In genomic region chr2:4585057-4585635, GRCh38 we compare ENCODE assay signal across 29 cellular contexts.
"Had no signal": no experiment of that assay in that cellular context is flagged by ENCODE, and none has a peak within 500 bp of the region (broad histone marks: within the 10 kb centered on the region; RNA-seq: fewer than 3 reads in every experiment).

No MANE protein-coding gene starts in this region.

- H3K4me3 ChIP-seq: stomach, suprapubic skin, testis, thoracic aorta, thyroid gland, tibial artery, tibial nerve, transverse colon, upper lobe of left lung, upper lobe of right lung, uterus, vagina had no signal

- FAIRE-seq: urothelium cell line had no signal

- H3K9me3 ChIP-seq: suprapubic skin, testis, thoracic aorta, thyroid gland, tibial artery, tibial nerve, upper lobe of left lung, upper lobe of right lung, uterus, vagina had no signal

- H3K4me1 ChIP-seq: stomach, suprapubic skin, testis, thyroid gland, tibial artery, tibial nerve, transverse colon, upper lobe of left lung, upper lobe of right lung, uterus, vagina had no signal

- H3K27ac ChIP-seq: stomach, suprapubic skin, testis, thoracic aorta, thyroid gland, tibial artery, tibial nerve, transverse colon, upper lobe of left lung, upper lobe of right lung, uterus, vagina had no signal

- H3K27me3 ChIP-seq: stomach, suprapubic skin, testis, thyroid gland, tibial artery, tibial nerve, transverse colon, upper lobe of left lung, upper lobe of right lung, uterus, vagina had no signal

- H3K27ac Mint-ChIP-seq: stimulated activated effector memory CD8-positive, alpha-beta T cell treated with anti-CD3 and anti-CD28 coated beads, Interleukin-12 subunit alpha, Interleukin-12 subunit beta, amount 100 ng/mL, for 72 hours; stimulated activated memory B cell treated with anti-CD40 and anti-IgM and Interleukin-4, amounts not matched to agents 10 μg/mL and 1 μg/mL and 100 μg/mL, for 72 hours; stimulated activated naive B cell treated with anti-CD40 and anti-IgM and Interleukin-4, amounts not matched to agents 10 μg/mL and 1 μg/mL and 100 μg/mL, for 72 hours; stimulated activated naive CD8-positive, alpha-beta T cell treated with anti-CD3 and anti-CD28 coated beads, Interleukin-15, amount 100 ng/mL, for 72 hours; stimulated activated naive CD8-positive, alpha-beta T cell treated with anti-CD3 and anti-CD28 coated beads, Interleukin-15, Interleukin-2, amounts not matched to agents 100 ng/mL and 50 ng/mL, for 24 hours; type B pancreatic cell had no signal

- H3K4me1 Mint-ChIP-seq: stimulated activated effector memory CD8-positive, alpha-beta T cell treated with anti-CD3 and anti-CD28 coated beads, Interleukin-12 subunit alpha, Interleukin-12 subunit beta, amount 100 ng/mL, for 72 hours; stimulated activated memory B cell treated with anti-CD40 and anti-IgM and Interleukin-4, amounts not matched to agents 10 μg/mL and 1 μg/mL and 100 μg/mL, for 72 hours; stimulated activated naive B cell treated with anti-CD40 and anti-IgM and Interleukin-4, amounts not matched to agents 10 μg/mL and 1 μg/mL and 100 μg/mL, for 72 hours; stimulated activated naive CD8-positive, alpha-beta T cell treated with anti-CD3 and anti-CD28 coated beads, Interleukin-15, amount 100 ng/mL, for 72 hours had no signal

- H3K4me3 Mint-ChIP-seq: stimulated activated effector memory CD8-positive, alpha-beta T cell treated with anti-CD3 and anti-CD28 coated beads, Interleukin-12 subunit alpha, Interleukin-12 subunit beta, amount 100 ng/mL, for 72 hours; stimulated activated memory B cell treated with anti-CD40 and anti-IgM and Interleukin-4, amounts not matched to agents 10 μg/mL and 1 μg/mL and 100 μg/mL, for 72 hours; stimulated activated naive B cell treated with anti-CD40 and anti-IgM and Interleukin-4, amounts not matched to agents 10 μg/mL and 1 μg/mL and 100 μg/mL, for 72 hours; stimulated activated naive CD8-positive, alpha-beta T cell treated with anti-CD3 and anti-CD28 coated beads, Interleukin-15, amount 100 ng/mL, for 72 hours; stimulated activated naive CD8-positive, alpha-beta T cell treated with anti-CD3 and anti-CD28 coated beads, Interleukin-15, Interleukin-2, amounts not matched to agents 100 ng/mL and 50 ng/mL, for 24 hours; type B pancreatic cell had no signal

- H3K36me3 Mint-ChIP-seq: stimulated activated effector memory CD8-positive, alpha-beta T cell treated with anti-CD3 and anti-CD28 coated beads, Interleukin-12 subunit alpha, Interleukin-12 subunit beta, amount 100 ng/mL, for 72 hours; stimulated activated memory B cell treated with anti-CD40 and anti-IgM and Interleukin-4, amounts not matched to agents 10 μg/mL and 1 μg/mL and 100 μg/mL, for 72 hours; stimulated activated naive B cell treated with anti-CD40 and anti-IgM and Interleukin-4, amounts not matched to agents 10 μg/mL and 1 μg/mL and 100 μg/mL, for 72 hours; type B pancreatic cell had no signal

- DNase-seq: stimulated activated CD4-positive, alpha-beta T cell treated with anti-CD3 and anti-CD28 coated beads, Interleukin-2, amount 100 ng/mL, for 48 hours; stimulated activated CD4-positive, alpha-beta T cell treated with anti-CD3 and anti-CD28 coated beads, Interleukin-4, amount 100 ng/mL, for 1 hour; stimulated activated CD4-positive, alpha-beta T cell treated with anti-CD3 and anti-CD28 coated beads, Interleukin-4, amount 100 ng/mL, for 24 hours; stimulated activated CD4-positive, alpha-beta T cell treated with anti-CD3 and anti-CD28 coated beads, Interleukin-4, amount 100 ng/mL, for 4 hours; stimulated activated CD8-positive, alpha-beta memory T cell treated with anti-CD3 and anti-CD28 coated beads, Interleukin-4, amount 100 ng/mL, for 48 hours; stimulated activated naive B cell treated with anti-CD40 and anti-IgM and Interleukin-4, amounts not matched to agents 10 μg/mL and 1 μg/mL and 100 μg/mL, for 72 hours; stimulated activated naive CD4-positive, alpha-beta T cell; stimulated activated naive CD4-positive, alpha-beta T cell treated with Interleukin-2 at 50 U/mL for 16 hours; stimulated activated naive CD8-positive, alpha-beta T cell treated with anti-CD3 and anti-CD28 coated beads, Interleukin-15, amount 100 ng/mL, for 72 hours; stimulated activated naive CD8-positive, alpha-beta T cell treated with anti-CD3 and anti-CD28 coated beads, Interleukin-15, Interleukin-2, amounts not matched to agents 100 U/mL and 50 U/mL, for 24 hours; stomach; substantia nigra; testis; thyroid gland; tibial artery; transverse colon; trophoblast cell; upper lobe of left lung; upper lobe of right lung; uterus had no signal

- H3K36me3 ChIP-seq: stomach, suprapubic skin, thoracic aorta, thyroid gland, tibial artery, tibial nerve, transverse colon, upper lobe of left lung, upper lobe of right lung, uterus, vagina had no signal

- H3K9me3 Mint-ChIP-seq: stimulated activated naive CD8-positive, alpha-beta T cell treated with anti-CD3 and anti-CD28 coated beads, Interleukin-15, Interleukin-2, amounts not matched to agents 100 ng/mL and 50 ng/mL, for 24 hours had no signal

- H3K27me3 Mint-ChIP-seq: stimulated activated memory B cell treated with anti-CD40 and anti-IgM and Interleukin-4, amounts not matched to agents 10 μg/mL and 1 μg/mL and 100 μg/mL, for 72 hours; stimulated activated naive B cell treated with anti-CD40 and anti-IgM and Interleukin-4, amounts not matched to agents 10 μg/mL and 1 μg/mL and 100 μg/mL, for 72 hours; stimulated activated naive CD8-positive, alpha-beta T cell treated with anti-CD3 and anti-CD28 coated beads, Interleukin-15, amount 100 ng/mL, for 72 hours; stimulated activated naive CD8-positive, alpha-beta T cell treated with anti-CD3 and anti-CD28 coated beads, Interleukin-15, Interleukin-2, amounts not matched to agents 100 ng/mL and 50 ng/mL, for 24 hours had no signal

- ATAC-seq: stimulated activated effector memory CD8-positive, alpha-beta T cell treated with anti-CD3 and anti-CD28 coated beads, Interleukin-12 subunit alpha, Interleukin-12 subunit beta, amount 100 ng/mL, for 72 hours; stimulated activated memory B cell treated with anti-CD40 and anti-IgM and Interleukin-4, amounts not matched to agents 10 μg/mL and 1 μg/mL and 100 μg/mL, for 72 hours; stimulated activated naive B cell treated with anti-CD40 and anti-IgM and Interleukin-4, amounts not matched to agents 10 μg/mL and 1 μg/mL and 100 μg/mL, for 72 hours; stimulated activated naive CD8-positive, alpha-beta T cell treated with anti-CD3 and anti-CD28 coated beads, Interleukin-15, amount 100 ng/mL, for 72 hours; stimulated activated naive CD8-positive, alpha-beta T cell treated with anti-CD3 and anti-CD28 coated beads, Interleukin-15, Interleukin-2, amounts not matched to agents 100 U/mL and 50 U/mL, for 24 hours; upper lobe of right lung had no signal
